In the genomic region with DNA sequence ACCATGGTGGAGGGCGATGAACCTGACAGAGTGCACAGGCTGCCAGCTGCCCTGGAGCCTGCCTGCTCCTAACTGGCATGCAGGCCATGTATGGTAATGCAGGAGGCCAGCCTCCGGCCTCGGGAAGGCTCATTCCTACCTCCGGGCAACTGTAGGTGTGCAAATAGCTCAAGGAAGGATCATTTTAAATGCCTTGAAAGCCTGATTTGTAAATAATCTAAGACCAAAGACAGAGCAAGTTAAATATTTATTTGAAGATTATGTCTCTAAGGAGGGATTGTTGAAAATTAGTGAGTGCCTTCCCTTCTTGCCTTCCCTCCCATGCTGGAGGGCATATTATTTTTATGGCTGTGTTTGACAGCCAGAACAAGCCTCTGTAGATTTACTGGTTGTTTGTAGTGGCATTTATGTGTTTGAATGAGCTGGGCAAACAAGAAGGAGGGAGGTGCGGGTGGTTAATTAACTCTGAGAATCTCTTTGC, we compare ENCODE assay signal across 16 cellular contexts.
DNase-seq lines count a peak whose midpoint lies in the region; ATAC-seq, FAIRE-seq and TF ChIP-seq lines count a peak whose summit lies in the region.
"Had no signal": no experiment of that assay in that cellular context is flagged by ENCODE, and none has a peak within 500 bp of the region (broad histone marks: within the 10 kb centered on the region; RNA-seq: fewer than 3 reads in every experiment).

No MANE protein-coding gene starts in this region.

- peaks cover 4% of the 10 kb centered on the region for H3K27me3 Mint-ChIP-seq in nephron (ENCODE audit: low read depth)

- no peak overlapping the region for H3K27ac ChIP-seq in suprapubic skin
- H3K27ac ChIP-seq: left ventricle myocardium inferior, parathyroid adenoma had no signal

- H3K9me3 ChIP-seq in suprapubic skin, result no peaks in the 10 kb centered on the region
- no peaks in the 10 kb centered on the region for H3K9me3 ChIP-seq in BE2C
- H3K9me3 ChIP-seq: left ventricle myocardium inferior had no signal

- no peaks in the 10 kb centered on the region for H3K27me3 ChIP-seq in BJ (ENCODE audit: control insufficient read depth, insufficient read depth, low read length)
- H3K27me3 ChIP-seq in bronchial epithelial cell (ENCODE audit: control insufficient read depth, insufficient read depth, low read length), result no peaks in the 10 kb centered on the region
- no peaks in the 10 kb centered on the region for H3K27me3 ChIP-seq in suprapubic skin
- H3K27me3 ChIP-seq in BE2C, result no peaks in the 10 kb centered on the region

- peak; percentile 6; the same call in 1 of the 2 replicates for TF ChIP-seq CTCF in BJ (IDR thresholded peaks at IDR 0.05; ENCODE audit: insufficient read depth, low read depth, low read length)
- TF ChIP-seq CTCF in bronchial epithelial cell (IDR thresholded peaks at IDR 0.05; ENCODE audit: insufficient read depth, low read length, severe bottlenecking), result peak; percentile 15
- TF ChIP-seq CTCF in nephron (IDR thresholded peaks at IDR 0.05; ENCODE audit: unreplicated experiment in 3 of 3), result peak in 2 of 3 experiments; percentile 15 to 22
- TF ChIP-seq CTCF in suprapubic skin (IDR thresholded peaks at IDR 0.05), result no peak
- no peak for TF ChIP-seq CTCF in BE2C (IDR thresholded peaks at IDR 0.05; ENCODE audit: low read depth, low read length)

- peaks cover 52% of the 10 kb centered on the region for H3K4me1 Mint-ChIP-seq in nephron
- H3K4me1 Mint-ChIP-seq: activated naive CD4-positive, alpha-beta T cell treated with anti-CD3 and anti-CD28 coated beads, Interleukin-2, amount 50 U/mL, for 24 hours; CD8-positive, alpha-beta memory T cell; stimulated activated memory B cell treated with anti-CD40 and anti-IgM and Interleukin-4, amounts not matched to agents 10 μg/mL and 1 μg/mL and 100 μg/mL, for 72 hours had no signal

- TF ChIP-seq EP300 in suprapubic skin (IDR thresholded peaks at IDR 0.05), result no peak

- POLR2A ChIA-PET in BJ (lab: Charles Lee), result no interaction called here
- POLR2A ChIA-PET in HEK293T (lab: Yijun Ruan, JAX), result no interaction called here

- FAIRE-seq in bronchial epithelial cell (lab: Jason Lieb, UNC), result no peak
- FAIRE-seq: colon, H54 had no signal

- TF ChIP-seq POLR2A in suprapubic skin (IDR thresholded peaks at IDR 0.05), result no peak

- CTCF ChIA-PET in BJ (lab: Yijun Ruan, JAX) (interaction anchor here (0.8 kb wide), 1 partner anchor 28 kb away, joined by 3 read pairs; no protein-coding TSS in a partner anchor), HEK293T (lab: Yijun Ruan, JAX) (interaction anchor here (1.0 to 1.1 kb wide), 3 partner anchors 153 to 450 kb away, joined by 3 read pairs; no protein-coding TSS in a partner anchor)

- H3K36me3 ChIP-seq in BJ (ENCODE audit: control insufficient read depth, insufficient read depth, low read length) (no peaks in the 10 kb centered on the region), bronchial epithelial cell (ENCODE audit: control insufficient read depth, insufficient read depth, low read length) (no peaks in the 10 kb centered on the region), suprapubic skin (no peaks in the 10 kb centered on the region), BE2C (no peaks in the 10 kb centered on the region)
- H3K36me3 ChIP-seq: left ventricle myocardium inferior had no signal

- H3K4me1 ChIP-seq in suprapubic skin, result peaks cover 20% of the 10 kb centered on the region
- H3K4me1 ChIP-seq in BE2C, result no peaks in the 10 kb centered on the region
- H3K4me1 ChIP-seq: left ventricle myocardium inferior, parathyroid adenoma had no signal

- no peak for ATAC-seq in HG03025 (IDR thresholded peaks at IDR 0.05; ENCODE audit: low FRiP score, unreplicated experiment)
- ATAC-seq: stimulated activated memory B cell treated with anti-CD40 and anti-IgM and Interleukin-4, amounts not matched to agents 10 μg/mL and 1 μg/mL and 100 μg/mL, for 72 hours had no signal

- H3K4me3 Mint-ChIP-seq in nephron, result no peak overlapping the region
- H3K4me3 Mint-ChIP-seq: activated naive CD4-positive, alpha-beta T cell treated with anti-CD3 and anti-CD28 coated beads, Interleukin-2, amount 50 U/mL, for 24 hours; CD8-positive, alpha-beta memory T cell; stimulated activated memory B cell treated with anti-CD40 and anti-IgM and Interleukin-4, amounts not matched to agents 10 μg/mL and 1 μg/mL and 100 μg/mL, for 72 hours had no signal

- H3K9me3 Mint-ChIP-seq in nephron, result no peaks in the 10 kb centered on the region
- H3K9me3 Mint-ChIP-seq: activated naive CD4-positive, alpha-beta T cell treated with anti-CD3 and anti-CD28 coated beads, Interleukin-2, amount 50 U/mL, for 24 hours; CD8-positive, alpha-beta memory T cell had no signal

- peak overlapping the region; percentile 40 to 70 (median 63) for H3K27ac Mint-ChIP-seq in nephron
- H3K27ac Mint-ChIP-seq: activated naive CD4-positive, alpha-beta T cell treated with anti-CD3 and anti-CD28 coated beads, Interleukin-2, amount 50 U/mL, for 24 hours; CD8-positive, alpha-beta memory T cell; stimulated activated memory B cell treated with anti-CD40 and anti-IgM and Interleukin-4, amounts not matched to agents 10 μg/mL and 1 μg/mL and 100 μg/mL, for 72 hours had no signal

- DNase-seq in BJ (ENCODE audit: low read depth), result no peak
- peak; percentile 45 for DNase-seq in HEK293T (ENCODE audit: extremely low spot score)
- DNase-seq in bronchial epithelial cell (ENCODE audit: low read depth), result no peak
- DNase-seq in suprapubic skin (ENCODE audit: low spot score in 2 of 2), result no peak
- DNase-seq in BE2C, result no peak
- DNase-seq in iPS-NIHi7 (ENCODE audit: extremely low spot score), result no peak
- DNase-seq: CD8-positive, alpha-beta memory T cell; left ventricle myocardium inferior; RPMI8226 had no signal

- H3K36me3 Mint-ChIP-seq in nephron (ENCODE audit: low read depth), result no peaks in the 10 kb centered on the region
- H3K36me3 Mint-ChIP-seq: activated naive CD4-positive, alpha-beta T cell treated with anti-CD3 and anti-CD28 coated beads, Interleukin-2, amount 50 U/mL, for 24 hours; CD8-positive, alpha-beta memory T cell; stimulated activated memory B cell treated with anti-CD40 and anti-IgM and Interleukin-4, amounts not matched to agents 10 μg/mL and 1 μg/mL and 100 μg/mL, for 72 hours had no signal

- H3K4me3 ChIP-seq in BJ (ENCODE audit: low read depth, low read length) (no peak overlapping the region), bronchial epithelial cell (ENCODE audit: low read depth, low read length) (no peak overlapping the region), suprapubic skin (no peak overlapping the region), BE2C (ENCODE audit: low read depth, low read length) (no peak overlapping the region)
- H3K4me3 ChIP-seq: left ventricle myocardium inferior had no signal

- WGBS in suprapubic skin, result 57% methylated on average over 5 of the region's 5 CpGs

TF ChIP-seq in HEK293T, 16 proteins besides CTCF, POLR2A, EP300 and RAD21:
- TF ChIP-seq FOXA1 (IDR thresholded peaks at IDR 0.05), result peak; percentile 65; the same call in 1 of the 2 replicates
- TF ChIP-seq, protein P1, sequence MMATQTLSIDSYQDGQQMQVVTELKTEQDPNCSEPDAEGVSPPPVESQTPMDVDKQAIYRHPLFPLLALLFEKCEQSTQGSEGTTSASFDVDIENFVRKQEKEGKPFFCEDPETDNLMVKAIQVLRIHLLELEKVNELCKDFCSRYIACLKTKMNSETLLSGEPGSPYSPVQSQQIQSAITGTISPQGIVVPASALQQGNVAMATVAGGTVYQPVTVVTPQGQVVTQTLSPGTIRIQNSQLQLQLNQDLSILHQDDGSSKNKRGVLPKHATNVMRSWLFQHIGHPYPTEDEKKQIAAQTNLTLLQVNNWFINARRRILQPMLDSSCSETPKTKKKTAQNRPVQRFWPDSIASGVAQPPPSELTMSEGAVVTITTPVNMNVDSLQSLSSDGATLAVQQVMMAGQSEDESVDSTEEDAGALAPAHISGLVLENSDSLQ (IDR thresholded peaks at IDR 0.05), result peak; percentile 76; the same call in 1 of the 2 replicates
- no peak for TF ChIP-seq ELF4 (IDR thresholded peaks at IDR 0.05)
- TF ChIP-seq CTBP1 (IDR thresholded peaks at IDR 0.05; ENCODE audit: borderline replicate concordance), result no peak

Comparison
In these comparisons a context has a peak if more than half of its experiments do, and no peak if none do; other contexts are left out.
1. CTCF ChIP-seq: peak in BJ (single experiment), bronchial epithelial cell (single experiment) and nephron (2 of 3); none in suprapubic skin (0 of 2) and BE2C (single experiment).